In the genomic region with DNA sequence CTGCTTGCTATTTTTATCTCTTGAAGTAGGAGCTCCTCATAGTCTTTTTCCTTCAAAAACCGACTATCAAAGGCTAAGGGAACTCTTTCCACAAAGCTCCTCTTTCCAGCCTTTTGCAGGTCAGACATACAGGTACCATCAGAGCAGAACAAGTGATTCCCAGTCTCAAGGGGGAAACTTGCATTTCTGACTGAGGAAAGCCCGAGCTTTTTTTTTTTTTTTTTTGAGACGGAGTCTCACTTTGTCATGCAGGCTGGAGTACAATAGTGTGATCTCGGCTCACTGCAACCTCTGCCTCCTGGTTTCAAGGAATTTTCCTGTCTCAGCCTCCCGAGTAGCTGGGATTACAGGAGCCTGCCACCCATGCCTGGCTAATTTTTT, we compare ENCODE assay signal across 15 cellular contexts. TPM values are rescaled to one million over a fixed set of nuclear protein-coding genes. Genes with fewer than 3 reads are reported as not detected.
DNase-seq lines count a peak whose midpoint lies in the region; ATAC-seq and TF ChIP-seq lines count a peak whose summit lies in the region.
"Had no signal": no experiment of that assay in that cellular context is flagged by ENCODE, and none has a peak within 500 bp of the region (broad histone marks: within the 10 kb centered on the region; RNA-seq: fewer than 3 reads in every experiment).

No MANE protein-coding gene starts in this region.

- peaks cover 5% of the 10 kb centered on the region for H3K9me3 Mint-ChIP-seq in activated B cell treated with CpG ODN at 0.5 μM for 24 hours

- H3K27ac ChIP-seq in ACC112 (ENCODE audit: low read depth, low read length), result peak overlapping the region; percentile 96
- H3K27ac ChIP-seq: BLaER1, prostate gland had no signal

- H3K27ac Mint-ChIP-seq in activated B cell treated with CpG ODN at 0.5 μM for 24 hours, result peak overlapping the region; percentile 83

- peaks cover 7% of the 10 kb centered on the region for H3K36me3 ChIP-seq in ACC112 (ENCODE audit: insufficient read depth, low read length)
- H3K36me3 ChIP-seq: BLaER1, prostate gland, upper lobe of right lung had no signal

- H3K36me3 Mint-ChIP-seq in activated B cell treated with CpG ODN at 0.5 μM for 24 hours (ENCODE audit: low read depth), result peaks cover 92% of the 10 kb centered on the region

- intact Hi-C loops in activated B cell treated with CpG ODN at 0.5 μM for 24 hours (cut with micrococcal nuclease), result loop anchor here (2.0 kb wide), 2 partner anchors 14 to 16 kb away; no protein-coding TSS in a partner anchor

- H3K4me1 ChIP-seq in ACC112 (ENCODE audit: control insufficient read depth, insufficient read depth, low read length, unreplicated experiment), result peaks cover 13% of the 10 kb centered on the region
- H3K4me1 ChIP-seq: BLaER1, prostate gland, upper lobe of right lung had no signal

- H3K79me2 ChIP-seq in ACC112 (ENCODE audit: control insufficient read depth, insufficient read depth, low read length, unreplicated experiment), result no peaks in the 10 kb centered on the region

- no peak for TF ChIP-seq CTCF in activated B cell treated with CpG ODN at 0.5 μM for 24 hours (IDR thresholded peaks at IDR 0.05)

- ATAC-seq in GM18858 (IDR thresholded peaks at IDR 0.05; ENCODE audit: unreplicated experiment) (peak; percentile 13), activated B cell treated with CpG ODN at 0.5 μM for 24 hours (ENCODE audit: low read depth) (no peak)

- peaks cover 12% of the 10 kb centered on the region for H3K4me1 Mint-ChIP-seq in activated B cell treated with CpG ODN at 0.5 μM for 24 hours

- H3K27me3 Mint-ChIP-seq in activated B cell treated with CpG ODN at 0.5 μM for 24 hours, result no peaks in the 10 kb centered on the region

- H2AFZ ChIP-seq in ACC112 (ENCODE audit: low read length, unreplicated experiment), result peak overlapping the region; percentile 37

- POLR2A ChIA-PET in activated B cell treated with CpG ODN at 0.5 μM for 24 hours (lab: Charles Lee), result interaction anchor here (0.8 to 2.8 kb wide), 9 partner anchors 9 to 35 kb away, joined by 3 to 23 read pairs (median 4); a partner anchor contains a TSS

- CTCF ChIA-PET in activated B cell treated with CpG ODN at 0.5 μM for 24 hours (lab: Charles Lee), result no interaction called here

- H3K4me3 ChIP-seq in ACC112 (ENCODE audit: low read depth, low read length), result peak overlapping the region; percentile 59
- H3K4me3 ChIP-seq: BLaER1, GM12878, prostate gland, upper lobe of right lung had no signal

- no peaks in the 10 kb centered on the region for H3K27me3 ChIP-seq in ACC112 (ENCODE audit: insufficient read depth, low read length)
- H3K27me3 ChIP-seq: BLaER1, upper lobe of right lung had no signal

- no peak overlapping the region for H3K4me3 Mint-ChIP-seq in activated B cell treated with CpG ODN at 0.5 μM for 24 hours

- no peak for DNase-seq in activated B cell treated with CpG ODN at 0.5 μM for 24 hours
- peak; percentile 72 for DNase-seq in glomerular visceral epithelial cell (ENCODE audit: extremely low spot score)
- no peak for DNase-seq in NCI-H2107 treated with DMSO at 0.1 percent for 48 hours (lab: John Stamatoyannopoulos, UW; ENCODE audit: unreplicated experiment)
- DNase-seq in H4 (ENCODE audit: low spot score), result no peak
- no peak for DNase-seq in activated CD8-positive, alpha-beta memory T cell treated with anti-CD3 and anti-CD28 coated beads, Interleukin-2, amount 50 U/mL, for 4 hours
- DNase-seq in NCI-H1417 treated with DMSO at 0.1 percent for 48 hours (lab: John Stamatoyannopoulos, UW), result no peak
- DNase-seq: activated CD4-positive, CD25-positive, alpha-beta regulatory T cell; DND-41; NCI-H1048; upper lobe of right lung had no signal

RNA-seq across cellular contexts. Expression of a gene that starts 32.0 kb away (rescaled TPM):
- 133 and 168 TPM in 2 replicates for total RNA-seq in activated B cell treated with CpG ODN at 0.5 μM for 24 hours
- 0.21 TPM in 1 of 2 replicates, not detected in the other for total RNA-seq in H4 (2014; rRNA removed; shearing (Covaris generic))

Comparison
In these comparisons a context has a peak if more than half of its experiments do, and no peak if none do; other contexts are left out.
1. RNA of a gene that starts 32.0 kb away (total RNA-seq): 133 to 168 TPM in activated B cell treated with CpG ODN at 0.5 μM for 24 hours; 0.21 TPM in H4; every median in the first group is over 100 times any median in the second.